ENCODE assay signal across 16 cellular contexts in genomic region chr3:35867782-35868181, GRCh38.
DNase-seq lines count a peak whose midpoint lies in the region; ATAC-seq and TF ChIP-seq lines count a peak whose summit lies in the region.
"Had no signal": no experiment of that assay in that cellular context is flagged by ENCODE, and none has a peak within 500 bp of the region (broad histone marks: within the 10 kb centered on the region; RNA-seq: fewer than 3 reads in every experiment).

No MANE protein-coding gene starts in this region.

- ATAC-seq in Right ventricle myocardium inferior = no peak
- ATAC-seq in GM18909 (IDR thresholded peaks at IDR 0.05; ENCODE audit: poor library complexity, unreplicated experiment) = no peak
- no peak for ATAC-seq in HG02884 (IDR thresholded peaks at IDR 0.05; ENCODE audit: unreplicated experiment)
- ATAC-seq: GM12878 had no signal

- CTCF ChIA-PET in HEK293T (lab: Yijun Ruan, JAX) = no interaction called here

- POLR2A ChIA-PET in HEK293T (lab: Yijun Ruan, JAX) = no interaction called here

- intact Hi-C loops in Right ventricle myocardium inferior (cut with DNase I) = no loop called here

- DNase-seq in HEK293T (ENCODE audit: extremely low spot score) (no peak), NCI-H524 (lab: John Stamatoyannopoulos, UW) (peak; percentile 49 to 67), SK-N-DZ (ENCODE audit: low spot score) (peak; percentile 65), Right ventricle myocardium inferior (ENCODE audit: missing footprints) (no peak), NCI-H2196 treated with DMSO at 0.1 percent for 48 hours (lab: John Stamatoyannopoulos, UW; ENCODE audit: unreplicated experiment) (no peak)
- DNase-seq: 8988T; CD8-positive, alpha-beta memory T cell; COR-L47; DMS 273 treated with DMSO at 0.1 percent for 48 hours; DMS53; DND-41; EL; GM23248 had no signal

TF ChIP-seq in HEK293T, 16 proteins besides CTCF, POLR2A, EP300 and RAD21:
- TF ChIP-seq NFRKB (IDR thresholded peaks at IDR 0.05) = no peak
- no peak for TF ChIP-seq TARDBP (IDR thresholded peaks at IDR 0.05)
- TF ChIP-seq PKNOX1 (IDR thresholded peaks at IDR 0.05) = peak; percentile 63; the same call in 1 of the 2 replicates

Comparison
In these comparisons a context has a peak if more than half of its experiments do, and no peak if none do; other contexts are left out.
1. DNase-seq: peak in NCI-H524 (2 of 2) and SK-N-DZ (single experiment); none in HEK293T (single experiment), Right ventricle myocardium inferior (single experiment) and NCI-H2196 treated with DMSO at 0.1 percent for 48 hours (single experiment).